ENCODE assay signal across 9 cellular contexts in genomic region chr2:160432633-160433032, GRCh38.
DNase-seq lines count a peak whose midpoint lies in the region; ATAC-seq and TF ChIP-seq lines count a peak whose summit lies in the region.
"Had no signal": no experiment of that assay in that cellular context is flagged by ENCODE, and none has a peak within 500 bp of the region (broad histone marks: within the 10 kb centered on the region; RNA-seq: fewer than 3 reads in every experiment).

No MANE protein-coding gene starts in this region.

- POLR2A ChIA-PET in IMR-90 (lab: Charles Lee; ENCODE audit: unreplicated experiment), result no interaction called here

- no peak overlapping the region for H3K56ac ChIP-seq in IMR-90 (ENCODE audit: extremely low read depth, insufficient read depth, low read length)

- peak overlapping the region; percentile 57 for H2AK9ac ChIP-seq in IMR-90 (replicated peaks; ENCODE audit: low read depth, low read length, poor library complexity)

- no peak overlapping the region for H2BK15ac ChIP-seq in IMR-90 (ENCODE audit: low read depth, low read length)

- no peak overlapping the region for H3K23ac ChIP-seq in IMR-90 (ENCODE audit: low read depth, low read length)

- H3K79me1 ChIP-seq in IMR-90 (ENCODE audit: low read depth in 1 of 2, low read length in 2 of 2), result peaks cover 29 to 65% of the 10 kb centered on the region in 2 experiments

- H3K4me3 ChIP-seq in AG10803 (ENCODE audit: low read length) (no peak overlapping the region), IMR-90 (ENCODE audit: insufficient read depth, low read depth, low read length) (no peak overlapping the region), brain microvascular endothelial cell (ENCODE audit: low read depth, low read length) (no peak overlapping the region), WERI-Rb-1 (ENCODE audit: low read depth, low read length) (no peak overlapping the region), uterus (no peak overlapping the region)

- TF ChIP-seq CTCF in AG10803 (conservative IDR thresholded peaks at IDR 0.05; ENCODE audit: low read length) (no peak), IMR-90 (conservative IDR thresholded peaks at IDR 0.05; ENCODE audit: low read depth, low read length) (no peak), brain microvascular endothelial cell (IDR thresholded peaks at IDR 0.05; ENCODE audit: low read depth, low read length, missing control alignments) (peak; percentile 25), WERI-Rb-1 (IDR thresholded peaks at IDR 0.05; ENCODE audit: low read depth, low read length) (no peak), uterus (IDR thresholded peaks at IDR 0.05) (no peak)

- H4K91ac ChIP-seq in IMR-90 (ENCODE audit: insufficient read depth, low read depth, low read length), result peak overlapping the region; percentile 24; the same call in 1 of the 2 replicates

- H3K27ac ChIP-seq in IMR-90 (ENCODE audit: insufficient read depth, low read length), result no peak overlapping the region
- H3K27ac ChIP-seq in brain microvascular endothelial cell, result no peak overlapping the region
- H3K27ac ChIP-seq in WERI-Rb-1, result no peak overlapping the region
- H3K27ac ChIP-seq in uterus, result no peak overlapping the region

- in situ Hi-C loops in IMR-90 (cut with MboI; ENCODE audit: low sequenced_read_pairs), result no loop called here
- in situ Hi-C loops in brain microvascular endothelial cell (cut with HindIII; ENCODE audit: low pct_ligation_motif_present, low sequenced_read_pairs), result no loop called here

- CTCF ChIA-PET in IMR-90 (lab: Yijun Ruan, JAX), result interaction anchor here (0.9 kb wide), 1 partner anchor 54 kb away, joined by 4 read pairs; no protein-coding TSS in a partner anchor

- no peak overlapping the region for H4K5ac ChIP-seq in IMR-90 (ENCODE audit: low read depth, low read length)

- H2BK20ac ChIP-seq in IMR-90 (ENCODE audit: low read depth, low read length), result no peak overlapping the region

- intact Hi-C loops in IMR-90 (cut with micrococcal nuclease) (no loop called here), uterus (cut with DNase I; ENCODE audit: low total_unique reads) (no loop called here)

- H3K14ac ChIP-seq in IMR-90 (replicated peaks; ENCODE audit: low read depth, low read length), result 0 out of 2 replicates have a peak overlapping the region, but pooled peaks have one; percentile 29

- H3K4me1 ChIP-seq in IMR-90 (ENCODE audit: control insufficient read depth, insufficient read depth, low read length) (peaks cover 9% of the 10 kb centered on the region), uterus (no peaks in the 10 kb centered on the region)

- H3K36me3 ChIP-seq in IMR-90 (ENCODE audit: control insufficient read depth, insufficient read depth, low read length) (peaks cover 7% of the 10 kb centered on the region), brain microvascular endothelial cell (replicated peaks) (no peaks in the 10 kb centered on the region), WERI-Rb-1 (no peaks in the 10 kb centered on the region), uterus (no peaks in the 10 kb centered on the region)

- peak overlapping the region; percentile 30 for H3K4ac ChIP-seq in IMR-90 (ENCODE audit: low read depth, low read length)

- peak overlapping the region; percentile 33 for H3K18ac ChIP-seq in IMR-90 (ENCODE audit: low read depth, low read length)

- H4K20me1 ChIP-seq in IMR-90 (ENCODE audit: insufficient read depth, low read length), result 0 out of 2 replicates have a peak, but pooled peaks cover 8% of the 10 kb centered on the region

- H4K8ac ChIP-seq in IMR-90 (ENCODE audit: low read depth in 2 of 2, low read length in 2 of 2), result peak overlapping the region in 1 of 2 experiments; percentile 24; a peak in 1 of 4 replicates

- peak overlapping the region; percentile 2; the same call in 1 of the 2 replicates for H2AK5ac ChIP-seq in IMR-90 (ENCODE audit: low read depth, low read length)

- peak; percentile 73 for DNase-seq in AG10803 (ENCODE audit: low read depth)
- DNase-seq in IMR-90, result peak; percentile 87
- peak; percentile 56 for DNase-seq in brain microvascular endothelial cell
- peak; percentile 64 to 91 for DNase-seq in lung microvascular endothelial cell (ENCODE audit: low read depth in 2 of 2)
- no peak for DNase-seq in WERI-Rb-1
- DNase-seq in uterus, result no peak
- no peak for DNase-seq in NCI-H1417 treated with DMSO at 0.1 percent for 48 hours (lab: John Stamatoyannopoulos, UW)
- DNase-seq: NCI-H510A had no signal

- TF ChIP-seq RAD21 in IMR-90 (IDR thresholded peaks at IDR 0.05; ENCODE audit: low read length), result no peak

- no peak overlapping the region for H2AFZ ChIP-seq in IMR-90 (replicated peaks; ENCODE audit: low read length, poor library complexity)

- dilution Hi-C loops in IMR-90 (cut with HindIII; ENCODE audit: low sequenced_read_pairs, unreplicated experiment), result no loop called here

- H3K4me2 ChIP-seq in IMR-90 (ENCODE audit: low read depth, low read length), result 0 out of 2 replicates have a peak overlapping the region, but pooled peaks have one; percentile 24

- TF ChIP-seq POLR2A in IMR-90 (IDR thresholded peaks at IDR 0.05; ENCODE audit: low read depth, low read length) (no peak), uterus (IDR thresholded peaks at IDR 0.05) (no peak)

- ATAC-seq in IMR-90 (ENCODE audit: low read depth) (peak; percentile 16; the same call in 1 of the 2 replicates), GM21717 (IDR thresholded peaks at IDR 0.05; ENCODE audit: unreplicated experiment) (no peak)

- peak overlapping the region; percentile 45 for H2BK5ac ChIP-seq in IMR-90 (ENCODE audit: low read depth, low read length, poor library complexity, severe bottlenecking)

- peaks cover 4% of the 10 kb centered on the region for H3K9me3 ChIP-seq in IMR-90 (ENCODE audit: control insufficient read depth, insufficient read depth, low read length)
- H3K9me3 ChIP-seq in WERI-Rb-1 (ENCODE audit: severe bottlenecking), result peaks cover 3% of the 10 kb centered on the region
- H3K9me3 ChIP-seq in uterus, result peaks cover 0 to 6% of the 10 kb centered on the region in 2 donors

- no peak overlapping the region for H3K9ac ChIP-seq in IMR-90 (ENCODE audit: low read depth, low read length)

- WGBS in IMR-90 (ENCODE audit: extremely low coverage in 2 of 2, insufficient read length in 1 of 2), 2 experiments, result 80% methylated on average over 1 of the region's 4 CpGs; no CpG with 5 or more reads in 1 of the 2 experiments

- H2BK120ac ChIP-seq in IMR-90 (ENCODE audit: low read depth, low read length), result 0 out of 2 replicates have a peak overlapping the region, but pooled peaks have one; percentile 16

- no TSS peak for BruUV-seq in IMR-90 (replicated peaks; lab: Mats Ljungman, UMichigan)

- H3K27me3 ChIP-seq in IMR-90 (ENCODE audit: control insufficient read depth, insufficient read depth, low read length), result no peaks in the 10 kb centered on the region
- H3K27me3 ChIP-seq in brain microvascular endothelial cell (replicated peaks), result no peaks in the 10 kb centered on the region
- no peaks in the 10 kb centered on the region for H3K27me3 ChIP-seq in WERI-Rb-1 (ENCODE audit: insufficient read depth, low read depth, severe bottlenecking)
- no peaks in the 10 kb centered on the region for H3K27me3 ChIP-seq in uterus

- peaks cover 2% of the 10 kb centered on the region; the same call in 1 of the 2 replicates for H3K9me1 ChIP-seq in IMR-90 (ENCODE audit: insufficient read depth, low read length)

TF ChIP-seq in IMR-90, 13 proteins besides CTCF, POLR2A, EP300 and RAD21:
- no peak for TF ChIP-seq NFE2L2 (IDR thresholded peaks at IDR 0.05; ENCODE audit: low read depth, low read length)
- TF ChIP-seq CEBPB (IDR thresholded peaks at IDR 0.05; ENCODE audit: low read depth, low read length), result peak; percentile 78; the same call in 1 of the 2 replicates
- no peak for TF ChIP-seq RCOR1 (IDR thresholded peaks at IDR 0.05; ENCODE audit: insufficient replicate concordance, low read length)
- TF ChIP-seq CHD1 (IDR thresholded peaks at IDR 0.05; ENCODE audit: low read depth, low read length), result no peak

Comparison
In these comparisons a context has a peak if more than half of its experiments do, and no peak if none do; other contexts are left out.
1. DNase-seq: peak in AG10803 (single experiment), IMR-90 (single experiment), brain microvascular endothelial cell (single experiment) and lung microvascular endothelial cell (2 of 2); none in WERI-Rb-1 (single experiment), uterus (0 of 2) and NCI-H1417 treated with DMSO at 0.1 percent for 48 hours (single experiment).